ENCODE assay signal across 8 cellular contexts in the genomic region with DNA sequence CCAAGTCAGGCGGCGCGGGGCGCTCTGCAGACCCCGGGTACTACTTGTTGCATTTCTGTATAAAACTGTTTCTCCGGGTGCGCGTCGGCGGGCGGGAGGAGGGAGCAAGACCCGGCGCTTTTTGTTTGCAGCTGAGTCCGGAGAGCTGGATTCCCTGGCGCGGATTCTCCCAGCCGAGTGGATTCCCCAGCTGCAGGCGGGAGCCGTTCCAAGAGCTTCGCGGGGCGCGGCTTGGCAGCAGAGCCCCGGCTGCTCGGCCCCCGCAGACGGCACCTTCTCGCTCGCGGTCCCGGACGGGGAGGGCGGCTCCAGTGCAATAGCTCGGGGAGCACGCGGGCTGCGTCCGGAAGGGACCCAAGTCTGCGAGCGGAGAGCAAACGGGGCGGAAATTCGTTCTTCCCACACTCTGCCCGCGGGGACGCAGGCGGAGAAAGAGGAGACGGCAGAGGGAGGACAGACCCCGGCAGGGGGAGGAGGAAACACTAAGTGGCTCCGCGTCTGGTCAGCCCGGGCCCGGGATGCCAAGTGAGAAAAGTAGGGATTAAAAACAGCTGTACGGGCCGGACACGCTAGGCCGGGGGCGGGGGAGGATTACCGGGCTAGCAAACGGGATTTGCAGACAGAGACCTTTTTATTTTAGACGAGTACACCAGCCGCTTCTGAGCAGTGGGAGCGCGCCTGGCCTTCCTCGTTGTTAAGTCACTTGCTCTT. TPM values are rescaled to one million over a fixed set of nuclear protein-coding genes. Genes with fewer than 3 reads are reported as not detected.
DNase-seq lines count a peak whose midpoint lies in the region; ATAC-seq and TF ChIP-seq lines count a peak whose summit lies in the region.

A gene with protein sequence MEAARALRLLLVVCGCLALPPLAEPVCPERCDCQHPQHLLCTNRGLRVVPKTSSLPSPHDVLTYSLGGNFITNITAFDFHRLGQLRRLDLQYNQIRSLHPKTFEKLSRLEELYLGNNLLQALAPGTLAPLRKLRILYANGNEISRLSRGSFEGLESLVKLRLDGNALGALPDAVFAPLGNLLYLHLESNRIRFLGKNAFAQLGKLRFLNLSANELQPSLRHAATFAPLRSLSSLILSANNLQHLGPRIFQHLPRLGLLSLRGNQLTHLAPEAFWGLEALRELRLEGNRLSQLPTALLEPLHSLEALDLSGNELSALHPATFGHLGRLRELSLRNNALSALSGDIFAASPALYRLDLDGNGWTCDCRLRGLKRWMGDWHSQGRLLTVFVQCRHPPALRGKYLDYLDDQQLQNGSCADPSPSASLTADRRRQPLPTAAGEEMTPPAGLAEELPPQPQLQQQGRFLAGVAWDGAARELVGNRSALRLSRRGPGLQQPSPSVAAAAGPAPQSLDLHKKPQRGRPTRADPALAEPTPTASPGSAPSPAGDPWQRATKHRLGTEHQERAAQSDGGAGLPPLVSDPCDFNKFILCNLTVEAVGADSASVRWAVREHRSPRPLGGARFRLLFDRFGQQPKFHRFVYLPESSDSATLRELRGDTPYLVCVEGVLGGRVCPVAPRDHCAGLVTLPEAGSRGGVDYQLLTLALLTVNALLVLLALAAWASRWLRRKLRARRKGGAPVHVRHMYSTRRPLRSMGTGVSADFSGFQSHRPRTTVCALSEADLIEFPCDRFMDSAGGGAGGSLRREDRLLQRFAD (minus strand): TSS at position 96 of the 711 bp plus-strand sequence. CDS start 284 bp downstream, outside the sequence.

- H3K4me1 ChIP-seq in cardiac muscle cell (ENCODE audit: low read depth), result no peaks in the 10 kb centered on the region
- H3K4me1 ChIP-seq in neuron (ENCODE audit: insufficient read depth, low read length), result peaks cover 4% of the 10 kb centered on the region
- H3K4me1 ChIP-seq in OCI-LY7 (ENCODE audit: insufficient read depth, low read length, poor library complexity, severe bottlenecking), result no peaks in the 10 kb centered on the region

- H2AFZ ChIP-seq in neuron (ENCODE audit: low read depth, low read length) (peak within 1 kb of the TSS; percentile 72), OCI-LY7 (ENCODE audit: low read length) (no peak within 1 kb of the TSS)

- POLR2A ChIA-PET in OCI-LY7 (lab: Charles Lee), result no interaction called here

- intact Hi-C loops in activated naive CD4-positive, alpha-beta T cell treated with anti-CD3 and anti-CD28 coated beads for 36 hours (cut with micrococcal nuclease), result no loop called here
- intact Hi-C loops in OCI-LY7 (cut with micrococcal nuclease; ENCODE audit: unreplicated experiment), result no loop called here

- H3K9me3 Mint-ChIP-seq in activated naive CD4-positive, alpha-beta T cell treated with anti-CD3 and anti-CD28 coated beads for 36 hours, result no peaks in the 10 kb centered on the region
- H3K9me3 Mint-ChIP-seq in activated naive CD8-positive, alpha-beta T cell treated with anti-CD3 and anti-CD28 coated beads, Interleukin-2, amount 50 U/mL, for 24 hours, result no peaks in the 10 kb centered on the region

- peak within 1 kb of the TSS; percentile 54 for H3K4me3 ChIP-seq in cardiac muscle cell
- no peak within 1 kb of the TSS for H3K4me3 ChIP-seq in neuron (ENCODE audit: low read length)
- no peak within 1 kb of the TSS for H3K4me3 ChIP-seq in OCI-LY7 (ENCODE audit: low read depth, low read length, poor library complexity, severe bottlenecking)

- peaks cover 50% of the 10 kb centered on the region for H3K27me3 Mint-ChIP-seq in activated naive CD4-positive, alpha-beta T cell treated with anti-CD3 and anti-CD28 coated beads for 36 hours (ENCODE audit: low read depth)
- peaks cover 47% of the 10 kb centered on the region for H3K27me3 Mint-ChIP-seq in activated naive CD8-positive, alpha-beta T cell treated with anti-CD3 and anti-CD28 coated beads, Interleukin-2, amount 50 U/mL, for 24 hours
- H3K27me3 Mint-ChIP-seq in T-helper 17 cell, result peaks cover 68% of the 10 kb centered on the region

- no peak within 1 kb of the TSS for H3K4me2 ChIP-seq in OCI-LY7 (ENCODE audit: low read length)

- no TSS peak for BruUV-seq in OCI-LY7 (replicated peaks; lab: Mats Ljungman, UMichigan)

- no peaks in the 10 kb centered on the region for H3K9me3 ChIP-seq in cardiac muscle cell (ENCODE audit: low read depth)
- H3K9me3 ChIP-seq in neuron (ENCODE audit: low read length), result peaks cover 23% of the 10 kb centered on the region
- H3K9me3 ChIP-seq in T-helper 17 cell (ENCODE audit: control insufficient read depth, low read length, poor library complexity, severe bottlenecking), result no peaks in the 10 kb centered on the region
- no peaks in the 10 kb centered on the region for H3K9me3 ChIP-seq in OCI-LY7 (ENCODE audit: low read length)

- TF ChIP-seq CTCF in cardiac muscle cell (IDR thresholded peaks at IDR 0.05; ENCODE audit: low read depth, low read length) (no peak), OCI-LY7 (conservative IDR thresholded peaks at IDR 0.05; ENCODE audit: low read length) (no peak)

- H3K36me3 ChIP-seq in cardiac muscle cell (no peaks in the 10 kb centered on the region), neuron (ENCODE audit: insufficient read depth, low read length) (no peaks in the 10 kb centered on the region), OCI-LY7 (ENCODE audit: insufficient read depth, low read length) (no peaks in the 10 kb centered on the region)

- H3K27ac ChIP-seq in cardiac muscle cell (no peak within 1 kb of the TSS), OCI-LY7 (ENCODE audit: low read depth, low read length, poor library complexity, severe bottlenecking) (no peak within 1 kb of the TSS)

- H3K27me3 ChIP-seq in cardiac muscle cell, result peaks cover 46% of the 10 kb centered on the region
- no peaks in the 10 kb centered on the region for H3K27me3 ChIP-seq in neuron (ENCODE audit: insufficient read depth, low read length)

- no peak for DNase-seq in activated naive CD4-positive, alpha-beta T cell treated with anti-CD3 and anti-CD28 coated beads for 36 hours
- no peak for DNase-seq in activated naive CD4-positive, alpha-beta T cell treated with Interleukin-2 at 50 U/mL for 16 hours
- peak; percentile 5 for DNase-seq in activated naive CD8-positive, alpha-beta T cell treated with anti-CD3 and anti-CD28 coated beads, Interleukin-2, amount 50 U/mL, for 24 hours
- DNase-seq in cardiac muscle cell (ENCODE audit: low read depth in 1 of 2, low spot score in 1 of 2), result peak; percentile 69 to 93
- no peak for DNase-seq in T-helper 17 cell
- DNase-seq in OCI-LY7 (ENCODE audit: low spot score), result no peak

- H3K27ac Mint-ChIP-seq in activated naive CD4-positive, alpha-beta T cell treated with anti-CD3 and anti-CD28 coated beads for 36 hours, result no peak within 1 kb of the TSS
- no peak within 1 kb of the TSS for H3K27ac Mint-ChIP-seq in activated naive CD8-positive, alpha-beta T cell treated with anti-CD3 and anti-CD28 coated beads, Interleukin-2, amount 50 U/mL, for 24 hours
- no peak within 1 kb of the TSS for H3K27ac Mint-ChIP-seq in T-helper 17 cell

- no peaks in the 10 kb centered on the region for H3K9me2 ChIP-seq in OCI-LY7 (ENCODE audit: insufficient read depth, low read length)

- no peaks in the 10 kb centered on the region for H3K79me2 ChIP-seq in OCI-LY7 (ENCODE audit: insufficient read depth, low read depth, low read length)

- no peaks in the 10 kb centered on the region for H4K20me1 ChIP-seq in OCI-LY7 (ENCODE audit: insufficient read depth, low read length)

- CTCF ChIA-PET in activated naive CD4-positive, alpha-beta T cell treated with anti-CD3 and anti-CD28 coated beads for 36 hours (lab: Charles Lee), result interaction anchor here (1.2 to 3.8 kb wide), 5 partner anchors 10 to 148 kb away, joined by 3 to 72 read pairs (median 4); no protein-coding TSS in a partner anchor
- CTCF ChIA-PET in OCI-LY7 (lab: Charles Lee; ENCODE audit: unreplicated experiment), result no interaction called here

- ATAC-seq in activated naive CD8-positive, alpha-beta T cell treated with anti-CD3 and anti-CD28 coated beads, Interleukin-2, amount 50 U/mL, for 24 hours, result no peak
- no peak for ATAC-seq in T-helper 17 cell
- no peak for ATAC-seq in GM21529 (IDR thresholded peaks at IDR 0.05; ENCODE audit: unreplicated experiment)

- H3K4me3 Mint-ChIP-seq in activated naive CD4-positive, alpha-beta T cell treated with anti-CD3 and anti-CD28 coated beads for 36 hours, result peak within 1 kb of the TSS; percentile 25
- no peak within 1 kb of the TSS for H3K4me3 Mint-ChIP-seq in activated naive CD8-positive, alpha-beta T cell treated with anti-CD3 and anti-CD28 coated beads, Interleukin-2, amount 50 U/mL, for 24 hours
- no peak within 1 kb of the TSS for H3K4me3 Mint-ChIP-seq in T-helper 17 cell

- peaks cover 10% of the 10 kb centered on the region for H3K4me1 Mint-ChIP-seq in activated naive CD4-positive, alpha-beta T cell treated with anti-CD3 and anti-CD28 coated beads for 36 hours (ENCODE audit: low read depth)
- H3K4me1 Mint-ChIP-seq in activated naive CD8-positive, alpha-beta T cell treated with anti-CD3 and anti-CD28 coated beads, Interleukin-2, amount 50 U/mL, for 24 hours, result peaks cover 5% of the 10 kb centered on the region
- peaks cover 5% of the 10 kb centered on the region for H3K4me1 Mint-ChIP-seq in T-helper 17 cell

- no peaks in the 10 kb centered on the region for H3K36me3 Mint-ChIP-seq in activated naive CD4-positive, alpha-beta T cell treated with anti-CD3 and anti-CD28 coated beads for 36 hours (ENCODE audit: low read depth)
- H3K36me3 Mint-ChIP-seq in activated naive CD8-positive, alpha-beta T cell treated with anti-CD3 and anti-CD28 coated beads, Interleukin-2, amount 50 U/mL, for 24 hours (ENCODE audit: low read depth), result no peaks in the 10 kb centered on the region
- H3K36me3 Mint-ChIP-seq in T-helper 17 cell (ENCODE audit: low read depth), result peaks cover 4% of the 10 kb centered on the region

RNA-seq across cellular contexts. Expression of the gene that starts here (rescaled TPM):
- total RNA-seq in activated naive CD4-positive, alpha-beta T cell treated with anti-CD3 and anti-CD28 coated beads for 36 hours, result not detected
- total RNA-seq in cardiac muscle cell (5.2 and 5.8 TPM in 2 replicates), T-helper 17 cell (not detected), OCI-LY7 (2022) (not detected in 2 replicates)
- 1.7 and 2.0 TPM in 2 replicates for polyA plus RNA-seq in cardiac muscle cell
- not detected in 2 replicates for total RNA-seq in OCI-LY7 (2014; rRNA removed; shearing (Covaris generic))

Comparison
In these comparisons a context has a peak if more than half of its experiments do, and no peak if none do; other contexts are left out.
1. DNase-seq: peak in activated naive CD8-positive, alpha-beta T cell treated with anti-CD3 and anti-CD28 coated beads, Interleukin-2, amount 50 U/mL, for 24 hours (single experiment) and cardiac muscle cell (2 of 2); none in activated naive CD4-positive, alpha-beta T cell treated with anti-CD3 and anti-CD28 coated beads for 36 hours (single experiment), activated naive CD4-positive, alpha-beta T cell treated with Interleukin-2 at 50 U/mL for 16 hours (single experiment), T-helper 17 cell (0 of 3) and OCI-LY7 (single experiment).